15 cellular contexts compared by ENCODE assay signal in the genomic region with DNA sequence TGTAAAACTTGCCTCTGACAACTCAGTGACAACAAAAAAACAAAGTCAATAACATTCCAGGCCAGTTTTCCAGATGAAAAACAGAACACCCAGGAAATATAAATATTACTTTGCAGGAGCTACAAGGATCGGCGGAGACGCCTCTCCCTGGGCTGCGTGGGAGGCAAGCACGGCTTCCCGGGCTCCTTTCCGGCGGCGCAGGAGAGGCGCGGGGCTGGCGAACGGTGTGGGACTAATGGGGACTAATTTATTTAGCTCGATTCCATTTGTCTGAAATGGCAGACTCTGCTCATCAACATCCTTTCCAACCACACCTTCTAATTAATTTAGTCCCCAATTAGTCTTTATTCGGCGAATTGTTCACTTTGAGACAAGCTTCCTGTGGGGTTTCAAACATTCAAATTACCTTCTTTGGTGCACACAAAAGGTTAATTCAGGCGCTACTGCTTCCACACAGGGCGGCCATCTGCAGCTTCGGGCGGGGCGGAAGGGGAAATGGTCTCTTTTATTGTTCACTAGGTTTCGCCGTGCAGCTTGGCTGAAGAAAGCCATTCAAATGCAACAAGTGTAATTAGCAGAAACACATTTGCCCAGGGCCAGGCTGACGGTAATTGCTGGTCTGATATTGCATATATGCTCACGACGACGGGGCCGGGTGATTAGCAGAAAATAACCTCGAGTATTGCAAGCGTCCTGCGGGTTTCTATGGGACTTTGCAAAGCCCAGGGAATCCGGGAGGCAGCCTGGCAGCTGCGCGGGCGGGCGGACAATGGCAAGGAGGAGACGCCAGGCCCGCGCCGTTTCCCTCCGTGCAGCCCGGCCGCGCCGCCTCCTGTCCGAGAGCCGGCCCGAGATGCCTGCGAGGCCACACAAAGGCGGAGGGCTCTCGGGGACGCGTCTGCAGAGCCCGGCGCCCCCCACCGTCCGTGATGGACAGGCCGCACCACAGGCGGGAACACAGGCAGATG.
DNase-seq lines count a peak whose midpoint lies in the region; ATAC-seq, FAIRE-seq and TF ChIP-seq lines count a peak whose summit lies in the region.
"Had no signal": no experiment of that assay in that cellular context is flagged by ENCODE, and none has a peak within 500 bp of the region (broad histone marks: within the 10 kb centered on the region; RNA-seq: fewer than 3 reads in every experiment).

No MANE protein-coding gene starts in this region.

- H3K4me1 Mint-ChIP-seq in chondrocyte (ENCODE audit: low read depth) (peaks cover 4% of the 10 kb centered on the region), endothelial cell (ENCODE audit: unreplicated experiment) (no peaks in the 10 kb centered on the region)
- H3K4me1 Mint-ChIP-seq: immature natural killer cell had no signal

- H3K27ac Mint-ChIP-seq in chondrocyte (ENCODE audit: unreplicated experiment) (no peak overlapping the region), endothelial cell (ENCODE audit: unreplicated experiment) (no peak overlapping the region)
- H3K27ac Mint-ChIP-seq: CD8-positive, alpha-beta T cell; immature natural killer cell; stimulated activated naive CD8-positive, alpha-beta T cell treated with anti-CD3 and anti-CD28 coated beads, Interleukin-15, Interleukin-2, amounts not matched to agents 100 ng/mL and 50 ng/mL, for 24 hours had no signal

- peak overlapping the region; percentile 61 for H3K4me3 Mint-ChIP-seq in chondrocyte (ENCODE audit: unreplicated experiment)
- no peak overlapping the region for H3K4me3 Mint-ChIP-seq in endothelial cell (ENCODE audit: unreplicated experiment)
- H3K4me3 Mint-ChIP-seq: CD8-positive, alpha-beta T cell; immature natural killer cell; stimulated activated naive CD8-positive, alpha-beta T cell treated with anti-CD3 and anti-CD28 coated beads, Interleukin-15, Interleukin-2, amounts not matched to agents 100 ng/mL and 50 ng/mL, for 24 hours had no signal

- H3K9me3 Mint-ChIP-seq in chondrocyte (ENCODE audit: low read depth) (peaks cover 6% of the 10 kb centered on the region), endothelial cell (ENCODE audit: unreplicated experiment) (peaks cover 47% of the 10 kb centered on the region)

- intact Hi-C loops in sigmoid colon (cut with DNase I) = no loop called here

- H3K4me3 ChIP-seq in HUES6 (ENCODE audit: low read depth, low read length) = peak overlapping the region; percentile 25; the same call in 1 of the 2 replicates
- H3K4me3 ChIP-seq in sigmoid colon = peak overlapping the region in 3 of 4 donors; percentile 7 to 35 (median 31)
- H3K4me3 ChIP-seq: colonic mucosa had no signal

- TF ChIP-seq POLR2A in sigmoid colon (IDR thresholded peaks at IDR 0.05) = no peak

- no peak for ATAC-seq in GM19035 (IDR thresholded peaks at IDR 0.05; ENCODE audit: unreplicated experiment)
- ATAC-seq: CD8-positive, alpha-beta T cell; HCT116 had no signal

- DNase-seq in chondrocyte (ENCODE audit: low spot score) (no peak), left kidney (ENCODE audit: low read depth, low spot score) (peak; percentile 86), sigmoid colon (no peak), HTR-8/SVneo (ENCODE audit: insufficient read length, low spot score) (no peak), endothelial cell (ENCODE audit: low spot score) (no peak), GDM1 (lab: John Stamatoyannopoulos, UW) (no peak)
- DNase-seq: activated CD4-positive, CD25-positive, alpha-beta regulatory T cell treated with anti-CD3 and anti-CD28 coated beads, Interleukin-2, amount 50 U/mL, for 72 hours; activated T-cell treated with anti-CD3 and anti-CD28 coated beads, Interleukin-2, amount 50 U/mL, for 1 hour; CD8-positive, alpha-beta T cell; colonic mucosa; immature natural killer cell had no signal

- WGBS in sigmoid colon, 2 donors = 30 to 63% methylated on average over 59 of the region's 59 CpGs

- no peak for FAIRE-seq in HTR-8/SVneo (lab: Jason Lieb, UNC)

- H3K36me3 ChIP-seq in HUES6 (ENCODE audit: control insufficient read depth, insufficient read depth, low read length) (no peaks in the 10 kb centered on the region), sigmoid colon (no peaks in the 10 kb centered on the region)
- H3K36me3 ChIP-seq: colonic mucosa had no signal

- H3K36me3 Mint-ChIP-seq in chondrocyte (ENCODE audit: low read depth) = no peaks in the 10 kb centered on the region
- H3K36me3 Mint-ChIP-seq in endothelial cell (ENCODE audit: low read depth, unreplicated experiment) = peaks cover 18% of the 10 kb centered on the region
- H3K36me3 Mint-ChIP-seq: CD8-positive, alpha-beta T cell; immature natural killer cell had no signal

- H3K4me1 ChIP-seq in HUES6 (ENCODE audit: control insufficient read depth, insufficient read depth, low read length) (peaks cover 7% of the 10 kb centered on the region; the same call in 1 of the 2 replicates), sigmoid colon (peaks cover 0 to 10% (median 2%) of the 10 kb centered on the region in 4 donors)
- H3K4me1 ChIP-seq: colonic mucosa had no signal

- H3K9ac ChIP-seq in HUES6 (ENCODE audit: low read length) = peak overlapping the region; percentile 39

- H3K27me3 ChIP-seq in HUES6 (ENCODE audit: control insufficient read depth, insufficient read depth, low read length) = no peaks in the 10 kb centered on the region
- H3K27me3 ChIP-seq in sigmoid colon = peaks cover 0 to 14% (median 0%) of the 10 kb centered on the region in 3 donors
- H3K27me3 ChIP-seq: colonic mucosa had no signal

- H3K27ac ChIP-seq in HUES6 (ENCODE audit: low read depth, low read length) (0 out of 2 replicates have a peak overlapping the region, but pooled peaks have one; percentile 38), sigmoid colon (no peak overlapping the region)
- H3K27ac ChIP-seq: colonic mucosa had no signal

- no peaks in the 10 kb centered on the region for H3K27me3 Mint-ChIP-seq in chondrocyte (ENCODE audit: low read depth)
- peaks cover 19% of the 10 kb centered on the region for H3K27me3 Mint-ChIP-seq in endothelial cell (ENCODE audit: unreplicated experiment)

- no peak for TF ChIP-seq EP300 in sigmoid colon (IDR thresholded peaks at IDR 0.05)

- H3K9me3 ChIP-seq in HUES6 (ENCODE audit: control insufficient read depth, insufficient read depth, low read depth, low read length) (peaks cover 73% of the 10 kb centered on the region), sigmoid colon (peaks cover 0 to 4% (median 0%) of the 10 kb centered on the region in 4 donors)
- H3K9me3 ChIP-seq: colonic mucosa had no signal

- no peak for TF ChIP-seq CTCF in chondrocyte (IDR thresholded peaks at IDR 0.05)
- TF ChIP-seq CTCF in sigmoid colon (IDR thresholded peaks at IDR 0.05) = no peak
- no peak for TF ChIP-seq CTCF in endothelial cell (IDR thresholded peaks at IDR 0.05; ENCODE audit: unreplicated experiment)
